1 cellular context compared by ENCODE assay signal in genomic region chr5:132428147-132428482, GRCh38.
TF ChIP-seq lines count a peak whose summit lies in the region.

No MANE protein-coding gene starts in this region.

TF ChIP-seq in HEK293, 187 proteins besides CTCF, POLR2A, EP300 and RAD21 (continued from another document and continues in another):
- TF ChIP-seq ZBTB26 (tag by site-specific recombination; optimal IDR thresholded peaks at IDR 0.05) (no peak), GLIS2 (tag by site-specific recombination; IDR thresholded peaks at IDR 0.05) (no peak), ZNF121 (tag by site-specific recombination; IDR thresholded peaks at IDR 0.05) (no peak), ZNF24 (tag by site-specific recombination; IDR thresholded peaks at IDR 0.05) (0 out of 2 replicates have a peak, but pooled peaks have one; percentile 40), KLF9 (tag by site-specific recombination; IDR thresholded peaks at IDR 0.05; ENCODE audit: low read depth) (no peak), ZNF335 (tag by site-specific recombination; conservative IDR thresholded peaks at IDR 0.05) (no peak), ZNF426 (tag by site-specific recombination; IDR thresholded peaks at IDR 0.05) (no peak), ZNF843 (tag by site-specific recombination; IDR thresholded peaks at IDR 0.05) (no peak), ZNF311 (tag by site-specific recombination; IDR thresholded peaks at IDR 0.05; ENCODE audit: borderline replicate concordance) (no peak), ZNF48 (tag by site-specific recombination; IDR thresholded peaks at IDR 0.05) (no peak), ZNF654 (tag by site-specific recombination; IDR thresholded peaks at IDR 0.05; ENCODE audit: low read depth) (no peak), ZNF580 (tag by site-specific recombination; IDR thresholded peaks at IDR 0.05) (no peak), ZBTB11 (tag by site-specific recombination; conservative IDR thresholded peaks at IDR 0.05; ENCODE audit: low read depth) (no peak), ZNF214 (tag by site-specific recombination; IDR thresholded peaks at IDR 0.05; ENCODE audit: borderline replicate concordance) (no peak), ZNF350 (tag by site-specific recombination; IDR thresholded peaks at IDR 0.05) (no peak), SP7 (tag by site-specific recombination; IDR thresholded peaks at IDR 0.05) (peak; percentile 77), BCL11B (tag by site-specific recombination; IDR thresholded peaks at IDR 0.05; ENCODE audit: low read depth) (no peak), ZNF26 (tag by site-specific recombination; IDR thresholded peaks at IDR 0.05) (no peak), ZNF19 (tag by site-specific recombination; IDR thresholded peaks at IDR 0.05; ENCODE audit: low read depth) (no peak), ZNF626 (tag by site-specific recombination; IDR thresholded peaks at IDR 0.05) (no peak), ZNF677 (tag by site-specific recombination; IDR thresholded peaks at IDR 0.05) (no peak), ZNF664 (tag by site-specific recombination; IDR thresholded peaks at IDR 0.05) (peak; percentile 41; the same call in 1 of the 2 replicates), ZNF558 (tag by site-specific recombination; IDR thresholded peaks at IDR 0.05) (no peak), OSR2 (tag by site-specific recombination; IDR thresholded peaks at IDR 0.05) (peak; percentile 86), ZNF146 (tag by site-specific recombination; IDR thresholded peaks at IDR 0.05) (no peak), ZNF529 (tag by site-specific recombination; IDR thresholded peaks at IDR 0.05; ENCODE audit: insufficient replicate concordance) (no peak), ZNF610 (tag by site-specific recombination; IDR thresholded peaks at IDR 0.05; ENCODE audit: borderline replicate concordance) (no peak), ZNF23 (tag by site-specific recombination; IDR thresholded peaks at IDR 0.05; ENCODE audit: borderline replicate concordance) (no peak), ZFHX2 (tag by site-specific recombination; conservative IDR thresholded peaks at IDR 0.05) (no peak), IKZF3 (tag by site-specific recombination; IDR thresholded peaks at IDR 0.05) (no peak), ZBTB8A (tag by site-specific recombination; IDR thresholded peaks at IDR 0.05) (0 out of 2 replicates have a peak, but pooled peaks have one; percentile 28), REPIN1 (tag by site-specific recombination; IDR thresholded peaks at IDR 0.05; ENCODE audit: low read depth) (no peak), ELK4 (IDR thresholded peaks at IDR 0.05; ENCODE audit: borderline replicate concordance, low read depth, low read length) (no peak), HIC1 (tag by site-specific recombination; IDR thresholded peaks at IDR 0.05) (no peak), YY1 (tag by site-specific recombination; IDR thresholded peaks at IDR 0.05) (no peak), KLF17 (tag by site-specific recombination; IDR thresholded peaks at IDR 0.05) (no peak), HOXD13 (CRISPR knock-in tag; IDR thresholded peaks at IDR 0.05; ENCODE audit: borderline replicate concordance) (no peak), ZSCAN23 (tag by site-specific recombination; IDR thresholded peaks at IDR 0.05) (no peak), ZNF341 (tag by site-specific recombination; IDR thresholded peaks at IDR 0.05; ENCODE audit: low read depth) (no peak), ZBTB7A (tag by site-specific recombination; IDR thresholded peaks at IDR 0.05; ENCODE audit: low read depth) (no peak), ZNF624 (tag by site-specific recombination; IDR thresholded peaks at IDR 0.05) (no peak), ZNF280D (tag by site-specific recombination; IDR thresholded peaks at IDR 0.05) (no peak), ZBTB17 (tag by site-specific recombination; IDR thresholded peaks at IDR 0.05) (0 out of 2 replicates have a peak, but pooled peaks have one; percentile 24), ZNF596 (tag by site-specific recombination; IDR thresholded peaks at IDR 0.05) (no peak), ZNF777 (tag by site-specific recombination; IDR thresholded peaks at IDR 0.05; ENCODE audit: borderline replicate concordance) (no peak), ZNF280C (tag by site-specific recombination; IDR thresholded peaks at IDR 0.05) (no peak), ZNF701 (tag by site-specific recombination; IDR thresholded peaks at IDR 0.05) (no peak), PRDM6 (tag by site-specific recombination; IDR thresholded peaks at IDR 0.05) (peak; percentile 28; the same call in 1 of the 2 replicates), HOXA7 (CRISPR knock-in tag; IDR thresholded peaks at IDR 0.05; ENCODE audit: borderline replicate concordance) (no peak), ZNF292 (tag by site-specific recombination; IDR thresholded peaks at IDR 0.05; ENCODE audit: borderline replicate concordance, low read depth) (no peak)
